Comparison of ENCODE assay signal across 8 cellular contexts in genomic region chr5:40841068-40841805, GRCh38. TPM values are rescaled to one million over a fixed set of nuclear protein-coding genes. Genes with fewer than 3 reads are reported as not detected.
DNase-seq lines count a peak whose midpoint lies in the region; ATAC-seq and TF ChIP-seq lines count a peak whose summit lies in the region.

TSS of gene CARD6 (plus strand) at chr5:40841367. CDS start at chr5:40841383, 16 bp downstream.

- peak; percentile 13 for TF ChIP-seq POLR2A in GM18951 (IDR thresholded peaks at IDR 0.05; ENCODE audit: extremely low read depth, insufficient read depth, insufficient read length)

- H3K4me3 ChIP-seq in ACC112 (ENCODE audit: low read depth, low read length) (peak within 1 kb of the TSS; percentile 79), HUES64 (ENCODE audit: low read length) (peak within 1 kb of the TSS; percentile 39), skeletal muscle satellite cell (ENCODE audit: low read length) (peak within 1 kb of the TSS; percentile 55)

- peak within 1 kb of the TSS; percentile 84 for H3K4me3 Mint-ChIP-seq in activated CD8-positive, alpha-beta T cell treated with anti-CD3 and anti-CD28 coated beads, Interleukin-2, amount 10 ng/mL, durations not matched to agents 7 days and 5 days

- ATAC-seq in activated CD8-positive, alpha-beta T cell treated with anti-CD3 and anti-CD28 coated beads, Interleukin-2, amount 10 ng/mL, durations not matched to agents 7 days and 5 days, result peak; percentile 59
- peak; percentile 59 for ATAC-seq in left ventricle myocardium superior

- POLR2A ChIA-PET in activated CD8-positive, alpha-beta T cell treated with anti-CD3 and anti-CD28 coated beads, Interleukin-2, amount 10 ng/mL, durations not matched to agents 7 days and 5 days (lab: Charles Lee), result no interaction called here

- DNase-seq in activated CD8-positive, alpha-beta T cell treated with anti-CD3 and anti-CD28 coated beads, Interleukin-2, amount 10 ng/mL, durations not matched to agents 7 days and 5 days, result no peak
- DNase-seq in left ventricle myocardium superior, result no peak
- DNase-seq in NCI-H524 treated with DMSO at 0.1 percent for 48 hours (lab: John Stamatoyannopoulos, UW), result no peak
- no peak for DNase-seq in SW 1271 (lab: John Stamatoyannopoulos, UW)

- H3K4me1 ChIP-seq in ACC112 (ENCODE audit: control insufficient read depth, insufficient read depth, low read length, unreplicated experiment), result peaks cover 23% of the 10 kb centered on the region
- H3K4me1 ChIP-seq in HUES64 (ENCODE audit: insufficient read depth, low read length), result peaks cover 16% of the 10 kb centered on the region
- peaks cover 10% of the 10 kb centered on the region for H3K4me1 ChIP-seq in skeletal muscle satellite cell (ENCODE audit: control insufficient read depth, insufficient read depth, low read length)

- CTCF ChIA-PET in activated CD8-positive, alpha-beta T cell treated with anti-CD3 and anti-CD28 coated beads, Interleukin-2, amount 10 ng/mL, durations not matched to agents 7 days and 5 days (lab: Charles Lee), result interaction anchor here (0.9 to 1.0 kb wide), 2 partner anchors 8 to 17 kb away, joined by 3 read pairs; no protein-coding TSS in a partner anchor

- 60% methylated on average over 9 of the region's 9 CpGs for WGBS in HUES64

- intact Hi-C loops in left ventricle myocardium superior (cut with micrococcal nuclease), result no loop called here

- peaks cover 8% of the 10 kb centered on the region for H3K79me2 ChIP-seq in ACC112 (ENCODE audit: control insufficient read depth, insufficient read depth, low read length, unreplicated experiment)

- H3K27ac Mint-ChIP-seq in activated CD8-positive, alpha-beta T cell treated with anti-CD3 and anti-CD28 coated beads, Interleukin-2, amount 10 ng/mL, durations not matched to agents 7 days and 5 days, result peak within 1 kb of the TSS; percentile 89

- peaks cover 11% of the 10 kb centered on the region for H3K36me3 Mint-ChIP-seq in activated CD8-positive, alpha-beta T cell treated with anti-CD3 and anti-CD28 coated beads, Interleukin-2, amount 10 ng/mL, durations not matched to agents 7 days and 5 days (ENCODE audit: low read depth)

- peak within 1 kb of the TSS; percentile 55 for H3K9ac ChIP-seq in HUES64 (ENCODE audit: low read depth, low read length)
- peak within 1 kb of the TSS; percentile 68 for H3K9ac ChIP-seq in skeletal muscle satellite cell (ENCODE audit: low read depth, low read length)

- H3K27ac ChIP-seq in ACC112 (ENCODE audit: low read depth, low read length) (peak within 1 kb of the TSS; percentile 77), HUES64 (ENCODE audit: low read depth, low read length) (no peak within 1 kb of the TSS)

- peaks cover 7% of the 10 kb centered on the region for H3K27me3 Mint-ChIP-seq in activated CD8-positive, alpha-beta T cell treated with anti-CD3 and anti-CD28 coated beads, Interleukin-2, amount 10 ng/mL, durations not matched to agents 7 days and 5 days (ENCODE audit: low read depth)

- H2AFZ ChIP-seq in ACC112 (ENCODE audit: low read length, unreplicated experiment), result peak within 1 kb of the TSS; percentile 94

- peak within 1 kb of the TSS; percentile 61 for H3K4me2 ChIP-seq in skeletal muscle satellite cell (ENCODE audit: low read length)

- in situ Hi-C loops in GM18951 (cut with MboI; ENCODE audit: low sequenced_read_pairs, unreplicated experiment), result no loop called here

- H3K4me1 Mint-ChIP-seq in activated CD8-positive, alpha-beta T cell treated with anti-CD3 and anti-CD28 coated beads, Interleukin-2, amount 10 ng/mL, durations not matched to agents 7 days and 5 days (ENCODE audit: low read depth), result peaks cover 33% of the 10 kb centered on the region

- no peaks in the 10 kb centered on the region for H3K27me3 ChIP-seq in ACC112 (ENCODE audit: insufficient read depth, low read length)
- H3K27me3 ChIP-seq in HUES64 (ENCODE audit: insufficient read depth, low read length), result no peaks in the 10 kb centered on the region
- no peaks in the 10 kb centered on the region for H3K27me3 ChIP-seq in skeletal muscle satellite cell (ENCODE audit: control insufficient read depth, insufficient read depth, low read length)

- H3K36me3 ChIP-seq in ACC112 (ENCODE audit: insufficient read depth, low read length) (peaks cover 5% of the 10 kb centered on the region; the same call in 1 of the 2 replicates), HUES64 (ENCODE audit: insufficient read depth, low read length) (no peaks in the 10 kb centered on the region), skeletal muscle satellite cell (ENCODE audit: insufficient read depth, low read length) (no peaks in the 10 kb centered on the region)

- no peaks in the 10 kb centered on the region for H3K9me3 Mint-ChIP-seq in activated CD8-positive, alpha-beta T cell treated with anti-CD3 and anti-CD28 coated beads, Interleukin-2, amount 10 ng/mL, durations not matched to agents 7 days and 5 days (ENCODE audit: insufficient read depth)

- H3K9me3 ChIP-seq in HUES64 (ENCODE audit: insufficient read depth, low read depth, low read length) (no peaks in the 10 kb centered on the region), skeletal muscle satellite cell (replicated peaks; ENCODE audit: low read length) (no peaks in the 10 kb centered on the region)

RNA-seq across cellular contexts. Expression of gene CARD6, which starts in this region (rescaled TPM):
- 0.20 TPM for polyA plus RNA-seq in HUES64 (2013, experiment 1 of 2)
- 0.25 TPM for polyA plus RNA-seq in HUES64 (2013, experiment 2 of 2)
- total RNA-seq in activated CD8-positive, alpha-beta T cell treated with anti-CD3 and anti-CD28 coated beads, Interleukin-2, amount 10 ng/mL, durations not matched to agents 7 days and 5 days, result 1 to 10 TPM; 3.0 to 3.4 TPM
- 6.4 TPM for total RNA-seq in left ventricle myocardium superior
- total RNA-seq in skeletal muscle satellite cell (2012; rRNA removed), result 10.6 and 15.3 TPM in 2 replicates
